ENCODE assay signal across 9 cellular contexts in genomic region chr3:31704651-31705179, GRCh38.
DNase-seq lines count a peak whose midpoint lies in the region; ATAC-seq and TF ChIP-seq lines count a peak whose summit lies in the region.
"Had no signal": no experiment of that assay in that cellular context is flagged by ENCODE, and none has a peak within 500 bp of the region (broad histone marks: within the 10 kb centered on the region; RNA-seq: fewer than 3 reads in every experiment).

No MANE protein-coding gene starts in this region.

- H3K36me3 Mint-ChIP-seq in nephron (ENCODE audit: low read depth) (peaks cover 7% of the 10 kb centered on the region), immature natural killer cell (no peaks in the 10 kb centered on the region)

- in situ Hi-C loops in T47D (cut with HindIII; ENCODE audit: low pct_unique_long_range_greater_than_20kb, low sequenced_read_pairs): no loop called here

- H3K4me3 Mint-ChIP-seq in nephron (peak overlapping the region in 2 of 3 experiments; percentile 2 to 10), immature natural killer cell (no peak overlapping the region)
- H3K4me3 Mint-ChIP-seq: neural crest cell had no signal

- no peaks in the 10 kb centered on the region for H3K9me3 Mint-ChIP-seq in nephron
- H3K9me3 Mint-ChIP-seq in immature natural killer cell: no peaks in the 10 kb centered on the region

- ATAC-seq in HG02840 (IDR thresholded peaks at IDR 0.05; ENCODE audit: low FRiP score, unreplicated experiment) (no peak), HG03097 (IDR thresholded peaks at IDR 0.05; ENCODE audit: low FRiP score, unreplicated experiment) (no peak)

- TF ChIP-seq CTCF in nephron (IDR thresholded peaks at IDR 0.05; ENCODE audit: unreplicated experiment in 3 of 3): no peak

- H3K27me3 Mint-ChIP-seq in nephron (ENCODE audit: low read depth) (peaks cover 3% of the 10 kb centered on the region), immature natural killer cell (ENCODE audit: low read depth in 3 of 3) (peaks cover 2 to 4% (median 3%) of the 10 kb centered on the region in 3 donors)

- H3K4me1 Mint-ChIP-seq in nephron (peaks cover 23% of the 10 kb centered on the region), immature natural killer cell (peaks cover 0 to 6% of the 10 kb centered on the region in 2 donors)
- H3K4me1 Mint-ChIP-seq: neural crest cell had no signal

- H3K27ac Mint-ChIP-seq in nephron (peak overlapping the region in 1 of 3 experiments; percentile 11), immature natural killer cell (peak overlapping the region in 1 of 6 donors; percentile 62)

- DNase-seq in Ammon's horn (ENCODE audit: low spot score) (peak; percentile 18), HS-5 (ENCODE audit: low read depth) (peak; percentile 30), T47D (ENCODE audit: low read depth in 1 of 2, low spot score in 1 of 2) (peak; percentile 51 to 80), immature natural killer cell (no peak)
- DNase-seq in stimulated activated naive CD4-positive, alpha-beta T cell (lab: John Stamatoyannopoulos, UW): no peak

Comparison
In these comparisons a context has a peak if more than half of its experiments do, and no peak if none do; other contexts are left out.
1. DNase-seq: peak in Ammon's horn (single experiment), HS-5 (single experiment) and T47D (2 of 2); none in immature natural killer cell (0 of 3) and stimulated activated naive CD4-positive, alpha-beta T cell (0 of 6).
2. H3K4me3 Mint-ChIP-seq: peak in nephron (2 of 3); none in immature natural killer cell (0 of 5).